In the genomic region with DNA sequence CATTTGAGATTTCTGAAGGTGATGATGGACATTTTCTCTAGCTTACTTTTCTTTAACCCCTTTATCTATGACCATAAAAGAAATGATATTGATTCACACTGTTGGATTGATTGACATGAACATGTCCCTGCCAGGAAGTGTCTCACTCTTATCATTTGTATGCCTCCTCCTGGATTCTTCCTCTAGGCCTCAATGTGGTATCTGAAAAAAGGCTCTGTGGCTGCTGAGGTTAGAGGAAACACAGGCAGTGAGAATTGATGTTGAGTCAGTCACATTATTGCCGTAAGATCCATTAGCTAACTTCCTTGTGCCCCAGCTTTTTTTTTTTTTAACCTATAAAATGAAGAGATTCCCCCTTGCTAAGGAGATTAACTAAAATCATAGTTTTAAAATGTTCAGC, we compare ENCODE assay signal across 19 cellular contexts. TPM values are rescaled to one million over a fixed set of nuclear protein-coding genes. Genes with fewer than 3 reads are reported as not detected.
DNase-seq lines count a peak whose midpoint lies in the region; ATAC-seq and TF ChIP-seq lines count a peak whose summit lies in the region.
"Had no signal": no experiment of that assay in that cellular context is flagged by ENCODE, and none has a peak within 500 bp of the region (broad histone marks: within the 10 kb centered on the region; RNA-seq: fewer than 3 reads in every experiment).

No MANE protein-coding gene starts in this region.

- H3K27me3 Mint-ChIP-seq in activated CD4-positive, alpha-beta T cell treated with anti-CD3 and anti-CD28 coated beads for 36 hours: peaks cover 19% of the 10 kb centered on the region
- peaks cover 14% of the 10 kb centered on the region for H3K27me3 Mint-ChIP-seq in nephron progenitor cell (ENCODE audit: low read depth, poor library complexity)

- peaks cover 1% of the 10 kb centered on the region for H3K9me3 Mint-ChIP-seq in activated CD4-positive, alpha-beta T cell treated with anti-CD3 and anti-CD28 coated beads for 36 hours (ENCODE audit: low read depth)
- no peaks in the 10 kb centered on the region for H3K9me3 Mint-ChIP-seq in nephron progenitor cell
- H3K9me3 Mint-ChIP-seq: activated naive CD8-positive, alpha-beta T cell treated with anti-CD3 and anti-CD28 coated beads, Interleukin-2, amount 50 U/mL, for 24 hours; activated T-cell treated with anti-CD3 and anti-CD28 coated beads, Interleukin-2, amount 50 U/mL, for 24 hours had no signal

- no peak overlapping the region for H3K4me3 ChIP-seq in foreskin fibroblast (ENCODE audit: low read depth in 1 of 2, low read length in 2 of 2)
- H3K4me3 ChIP-seq: colonic mucosa had no signal

- TF ChIP-seq CTCF in foreskin fibroblast (IDR thresholded peaks at IDR 0.05; ENCODE audit: low read depth, low read length) (no peak), nephron progenitor cell (IDR thresholded peaks at IDR 0.05) (no peak)

- POLR2A ChIA-PET in activated CD4-positive, alpha-beta T cell treated with anti-CD3 and anti-CD28 coated beads for 36 hours (lab: Charles Lee): no interaction called here

- no peak overlapping the region for H3K4me3 Mint-ChIP-seq in activated CD4-positive, alpha-beta T cell treated with anti-CD3 and anti-CD28 coated beads for 36 hours
- no peak overlapping the region for H3K4me3 Mint-ChIP-seq in nephron progenitor cell
- H3K4me3 Mint-ChIP-seq: activated naive CD8-positive, alpha-beta T cell treated with anti-CD3 and anti-CD28 coated beads, Interleukin-2, amount 50 U/mL, for 24 hours; activated T-cell treated with anti-CD3 and anti-CD28 coated beads, Interleukin-2, amount 50 U/mL, for 24 hours; memory B cell; stimulated activated naive CD8-positive, alpha-beta T cell treated with anti-CD3 and anti-CD28 coated beads, Interleukin-15, amount 100 ng/mL, for 72 hours had no signal

- CTCF ChIA-PET in activated CD4-positive, alpha-beta T cell treated with anti-CD3 and anti-CD28 coated beads for 36 hours (lab: Charles Lee): no interaction called here

- no peak overlapping the region for H3K27ac Mint-ChIP-seq in activated CD4-positive, alpha-beta T cell treated with anti-CD3 and anti-CD28 coated beads for 36 hours
- no peak overlapping the region for H3K27ac Mint-ChIP-seq in nephron progenitor cell
- H3K27ac Mint-ChIP-seq: activated naive CD8-positive, alpha-beta T cell treated with anti-CD3 and anti-CD28 coated beads, Interleukin-2, amount 50 U/mL, for 24 hours; activated T-cell treated with anti-CD3 and anti-CD28 coated beads, Interleukin-2, amount 50 U/mL, for 24 hours; memory B cell; stimulated activated naive CD8-positive, alpha-beta T cell treated with anti-CD3 and anti-CD28 coated beads, Interleukin-15, amount 100 ng/mL, for 72 hours had no signal

- intact Hi-C loops in activated CD4-positive, alpha-beta T cell treated with anti-CD3 and anti-CD28 coated beads for 36 hours (cut with DNase I, micrococcal nuclease): loop anchor here (5.0 kb wide), 2 partner anchors 50 to 185 kb away; no protein-coding TSS in a partner anchor

- DNase-seq in activated CD4-positive, alpha-beta T cell treated with anti-CD3 and anti-CD28 coated beads for 36 hours: peak; percentile 15
- DNase-seq in activated CD4-positive, alpha-beta T cell treated with anti-CD3 and anti-CD28 coated beads for 48 hours: no peak
- DNase-seq in RPMI8226 (peak; percentile 10), foreskin fibroblast (peak; percentile 43 to 61), anterior cingulate cortex (lab: John Stamatoyannopoulos, UW) (no peak), NCI-H1105 treated with DMSO at 0.1 percent for 48 hours (lab: John Stamatoyannopoulos, UW) (no peak), nephron progenitor cell (no peak)
- DNase-seq: activated CD4-positive, alpha-beta T cell treated with anti-CD3 and anti-CD28 coated beads for 4 hours; activated naive CD8-positive, alpha-beta T cell treated with anti-CD3 and anti-CD28 coated beads, Interleukin-2, amount 50 U/mL, for 24 hours; activated T-cell treated with anti-CD3 and anti-CD28 coated beads, Interleukin-2, amount 50 U/mL, for 24 hours; colonic mucosa; NCI-H2171; occipital lobe; stimulated activated naive CD8-positive, alpha-beta T cell treated with anti-CD3 and anti-CD28 coated beads, Interleukin-15, amount 100 ng/mL, for 72 hours; SW 1271 had no signal

- peaks cover 9% of the 10 kb centered on the region for H3K4me1 Mint-ChIP-seq in activated CD4-positive, alpha-beta T cell treated with anti-CD3 and anti-CD28 coated beads for 36 hours
- no peaks in the 10 kb centered on the region for H3K4me1 Mint-ChIP-seq in nephron progenitor cell

- no peaks in the 10 kb centered on the region for H3K36me3 Mint-ChIP-seq in activated CD4-positive, alpha-beta T cell treated with anti-CD3 and anti-CD28 coated beads for 36 hours (ENCODE audit: low read depth)
- H3K36me3 Mint-ChIP-seq in nephron progenitor cell (ENCODE audit: low read depth): no peaks in the 10 kb centered on the region
- H3K36me3 Mint-ChIP-seq: memory B cell had no signal

- ATAC-seq in activated CD4-positive, alpha-beta T cell treated with anti-CD3 and anti-CD28 coated beads for 36 hours: no peak
- no peak for ATAC-seq in GM19452 (IDR thresholded peaks at IDR 0.05; ENCODE audit: unreplicated experiment)
- ATAC-seq: HCT116 had no signal

RNA-seq across cellular contexts. Expression of gene THRB, which starts 8.0 kb away (rescaled TPM):
- total RNA-seq in activated CD4-positive, alpha-beta T cell treated with anti-CD3 and anti-CD28 coated beads for 36 hours: not detected
- total RNA-seq: OCI-LY7 had no signal

Comparison
In these comparisons a context has a peak if more than half of its experiments do, and no peak if none do; other contexts are left out.
1. DNase-seq: peak in activated CD4-positive, alpha-beta T cell treated with anti-CD3 and anti-CD28 coated beads for 36 hours (single experiment), RPMI8226 (single experiment) and foreskin fibroblast (2 of 2); none in activated CD4-positive, alpha-beta T cell treated with anti-CD3 and anti-CD28 coated beads for 48 hours (single experiment), anterior cingulate cortex (0 of 58), NCI-H1105 treated with DMSO at 0.1 percent for 48 hours (single experiment) and nephron progenitor cell (single experiment).